Comparison of ENCODE assay signal across 24 cellular contexts in genomic region chr2:29583548-29584121, GRCh38.
DNase-seq lines count a peak whose midpoint lies in the region; ATAC-seq and TF ChIP-seq lines count a peak whose summit lies in the region.
"Had no signal": no experiment of that assay in that cellular context is flagged by ENCODE, and none has a peak within 500 bp of the region (broad histone marks: within the 10 kb centered on the region; RNA-seq: fewer than 3 reads in every experiment).

No MANE protein-coding gene starts in this region.

- peak; percentile 18 for ATAC-seq in GM19397 (IDR thresholded peaks at IDR 0.05; ENCODE audit: unreplicated experiment)
- peak; percentile 27 for ATAC-seq in HG03039 (IDR thresholded peaks at IDR 0.05; ENCODE audit: unreplicated experiment)
- ATAC-seq in activated CD8-positive, alpha-beta T cell treated with anti-CD3 and anti-CD28 coated beads for 36 hours: no peak
- ATAC-seq: CD8-positive, alpha-beta T cell had no signal

- H3K4me3 Mint-ChIP-seq in activated CD8-positive, alpha-beta T cell treated with anti-CD3 and anti-CD28 coated beads for 36 hours: no peak overlapping the region
- H3K4me3 Mint-ChIP-seq: CD8-positive, alpha-beta T cell; HFFc6 had no signal

- H2AFZ ChIP-seq in SK-N-SH (ENCODE audit: low read depth): no peak overlapping the region

- CTCF ChIA-PET in SK-N-SH (lab: Yijun Ruan, JAX): interaction anchor here (0.7 to 2.3 kb wide), 9 partner anchors 12 to 337 kb away, joined by 3 to 7 read pairs (median 4); no protein-coding TSS in a partner anchor
- CTCF ChIA-PET in activated CD8-positive, alpha-beta T cell treated with anti-CD3 and anti-CD28 coated beads for 36 hours (lab: Charles Lee): no interaction called here

- peaks cover 9 to 75% of the 10 kb centered on the region in 2 experiments; a peak in 2 of 4 replicates for H3K4me1 ChIP-seq in SK-N-SH (ENCODE audit: control insufficient read depth in 1 of 2, insufficient read depth in 2 of 2, low read depth in 1 of 2, low read length in 1 of 2)

- no peaks in the 10 kb centered on the region for H4K20me1 ChIP-seq in SK-N-SH (ENCODE audit: insufficient read depth)
- H4K20me1 ChIP-seq: BLaER1 treated with 17β-estradiol and CSF1 and Interleukin-3, amounts not matched to agents 10 nM and 100 nM had no signal

- no peak overlapping the region for H3K9ac ChIP-seq in SK-N-SH
- H3K9ac ChIP-seq: BLaER1 treated with 17β-estradiol and CSF1 and Interleukin-3, amounts not matched to agents 10 nM and 100 nM had no signal

- H3K79me2 ChIP-seq in SK-N-SH (ENCODE audit: insufficient read depth): no peaks in the 10 kb centered on the region

- no peak overlapping the region; a peak in 1 of 4 replicates for H3K4me3 ChIP-seq in SK-N-SH (ENCODE audit: low read depth in 2 of 2, low read length in 1 of 2)
- H3K4me3 ChIP-seq: BLaER1 treated with 17β-estradiol and CSF1 and Interleukin-3, amounts not matched to agents 10 nM and 100 nM; SK-N-MC had no signal

- no peaks in the 10 kb centered on the region for H3K4me1 Mint-ChIP-seq in activated CD8-positive, alpha-beta T cell treated with anti-CD3 and anti-CD28 coated beads for 36 hours (ENCODE audit: low read depth)

- H3F3A ChIP-seq in SK-N-SH (replicated peaks; ENCODE audit: insufficient read depth): no peaks in the 10 kb centered on the region

- H3K4me2 ChIP-seq in SK-N-SH: no peak overlapping the region
- H3K4me2 ChIP-seq: BLaER1 treated with 17β-estradiol and CSF1 and Interleukin-3, amounts not matched to agents 10 nM and 100 nM had no signal

- H3K27me3 Mint-ChIP-seq in activated CD8-positive, alpha-beta T cell treated with anti-CD3 and anti-CD28 coated beads for 36 hours: no peaks in the 10 kb centered on the region

- POLR2A ChIA-PET in SK-N-SH (lab: Yijun Ruan, JAX): interaction anchor here (0.9 to 5.6 kb wide), 6 partner anchors 30 to 442 kb away, joined by 3 to 49 read pairs (median 6); partner anchors contain the start of gene ALK
- POLR2A ChIA-PET in activated CD8-positive, alpha-beta T cell treated with anti-CD3 and anti-CD28 coated beads for 36 hours (lab: Charles Lee): interaction anchor here (1.0 kb wide), 1 partner anchor 9 kb away, joined by 4 read pairs; no protein-coding TSS in a partner anchor

- no peak for TF ChIP-seq CTCF in SK-N-SH (IDR thresholded peaks at IDR 0.05)
- no peak for TF ChIP-seq CTCF in activated CD8-positive, alpha-beta T cell treated with anti-CD3 and anti-CD28 coated beads for 36 hours (IDR thresholded peaks at IDR 0.05)

- intact Hi-C loops in activated CD8-positive, alpha-beta T cell treated with anti-CD3 and anti-CD28 coated beads for 36 hours (cut with micrococcal nuclease): no loop called here

- no peaks in the 10 kb centered on the region for H3K36me3 ChIP-seq in SK-N-SH (replicated peaks in 1 of 2; ENCODE audit: control insufficient read depth in 1 of 2, insufficient read depth in 2 of 2, low read length in 1 of 2)
- H3K36me3 ChIP-seq: BLaER1 treated with 17β-estradiol and CSF1 and Interleukin-3, amounts not matched to agents 10 nM and 100 nM had no signal

- peak; percentile 44 for TF ChIP-seq RAD21 in SK-N-SH (IDR thresholded peaks at IDR 0.05; ENCODE audit: low read length)

- H3K27ac Mint-ChIP-seq in activated CD8-positive, alpha-beta T cell treated with anti-CD3 and anti-CD28 coated beads for 36 hours: no peak overlapping the region
- H3K27ac Mint-ChIP-seq: CD8-positive, alpha-beta T cell; HFFc6 had no signal

- no peaks in the 10 kb centered on the region for H3K9me3 Mint-ChIP-seq in activated CD8-positive, alpha-beta T cell treated with anti-CD3 and anti-CD28 coated beads for 36 hours
- H3K9me3 Mint-ChIP-seq: CD8-positive, alpha-beta T cell; HFFc6 had no signal

- no peaks in the 10 kb centered on the region for H3K36me3 Mint-ChIP-seq in activated CD8-positive, alpha-beta T cell treated with anti-CD3 and anti-CD28 coated beads for 36 hours (ENCODE audit: low read depth)
- H3K36me3 Mint-ChIP-seq: CD8-positive, alpha-beta T cell had no signal

- peak; percentile 27 for DNase-seq in DMS 273 (lab: John Stamatoyannopoulos, UW; ENCODE audit: unreplicated experiment)
- DNase-seq in SK-N-SH: peak; percentile 54
- no peak for DNase-seq in NK-92 (lab: John Stamatoyannopoulos, UW; ENCODE audit: unreplicated experiment)
- no peak for DNase-seq in dedifferentiated amniotic fluid mesenchymal stem cell (ENCODE audit: extremely low spot score)
- no peak for DNase-seq in activated CD8-positive, alpha-beta T cell treated with anti-CD3 and anti-CD28 coated beads for 36 hours
- DNase-seq in GM19238 (ENCODE audit: insufficient read length, low spot score): no peak
- DNase-seq: Calu3; CD8-positive, alpha-beta T cell; DMS79 treated with DMSO at 0.1 percent for 48 hours; H7; HFFc6; NCI-H1048; NCI-H1436; NCI-H2029 treated with DMSO at 0.1 percent for 48 hours; NCI-H2171 treated with DMSO at 0.1 percent for 48 hours; NCI-H526 treated with DMSO at 0.1 percent for 48 hours; NK-92 treated with Interleukin-12 subunit alpha and Interleukin-12 subunit beta, amount 100 ng/mL, for 24 hours; Right ventricle myocardium superior; T-helper 1 cell; T-helper 9 cell had no signal

- H3K27me3 ChIP-seq in SK-N-SH (ENCODE audit: insufficient read depth): peaks cover 11% of the 10 kb centered on the region; the same call in 1 of the 2 replicates
- H3K27me3 ChIP-seq: BLaER1 treated with 17β-estradiol and CSF1 and Interleukin-3, amounts not matched to agents 10 nM and 100 nM had no signal

- no peaks in the 10 kb centered on the region for H3K9me3 ChIP-seq in SK-N-SH
- H3K9me3 ChIP-seq: BLaER1 treated with 17β-estradiol and CSF1 and Interleukin-3, amounts not matched to agents 10 nM and 100 nM had no signal

- no peaks in the 10 kb centered on the region for H3K9me2 ChIP-seq in SK-N-SH

- WGBS in SK-N-SH (ENCODE audit: low lambda C conversion rate): 40% methylated on average over 1 of the region's 1 CpG

- peak overlapping the region in 1 of 2 experiments; percentile 100; a peak in 2 of 4 replicates for H3K27ac ChIP-seq in SK-N-SH (ENCODE audit: low read depth in 2 of 2, low read length in 1 of 2)
- H3K27ac ChIP-seq: BLaER1 treated with 17β-estradiol and CSF1 and Interleukin-3, amounts not matched to agents 10 nM and 100 nM; SK-N-MC had no signal

- TF ChIP-seq EP300 in SK-N-SH (IDR thresholded peaks at IDR 0.05; ENCODE audit: borderline replicate concordance in 1 of 2, low read depth in 1 of 2, low read length in 1 of 2): peak in 1 of 2 experiments; percentile 99; a peak in 2 of 4 replicates

TF ChIP-seq in SK-N-SH, 30 proteins besides CTCF, POLR2A, EP300 and RAD21:
- TF ChIP-seq CHD2 (IDR thresholded peaks at IDR 0.05; ENCODE audit: low read length, partially characterized antibody) (peak; percentile 66), GATA2 (CRISPR knock-in tag; IDR thresholded peaks at IDR 0.05) (peak; percentile 98), NRF1 (IDR thresholded peaks at IDR 0.05; ENCODE audit: low read depth, low read length) (no peak), EZH2phosphoT487 (IDR thresholded peaks at IDR 0.05; ENCODE audit: borderline replicate concordance, low read depth) (no peak), TEAD4 (IDR thresholded peaks at IDR 0.05; ENCODE audit: borderline replicate concordance, insufficient read depth) (0 out of 2 replicates have a peak, but pooled peaks have one; percentile 29), FOXJ3 (CRISPR knock-in tag; IDR thresholded peaks at IDR 0.05) (peak; percentile 86), RFX5 (IDR thresholded peaks at IDR 0.05; ENCODE audit: low read length) (peak; percentile 38; the same call in 1 of the 2 replicates), USF1 (IDR thresholded peaks at IDR 0.05; ENCODE audit: borderline replicate concordance, low read depth) (no peak), TCF12 (IDR thresholded peaks at IDR 0.05) (peak; percentile 31; the same call in 1 of the 2 replicates)

Comparison
In these comparisons a context has a peak if more than half of its experiments do, and no peak if none do; other contexts are left out.
1. DNase-seq: peak in DMS 273 (single experiment) and SK-N-SH (single experiment); none in NK-92 (single experiment), dedifferentiated amniotic fluid mesenchymal stem cell (single experiment), activated CD8-positive, alpha-beta T cell treated with anti-CD3 and anti-CD28 coated beads for 36 hours (single experiment) and GM19238 (single experiment).